ENCODE assay signal across 1 cellular context in genomic region chr6:26351544-26351953, GRCh38.
TF ChIP-seq lines count a peak whose summit lies in the region.

No MANE protein-coding gene starts in this region.

TF ChIP-seq in K562, 482 proteins besides CTCF, POLR2A, EP300 and RAD21 (continued from another document and continues in another):
- TF ChIP-seq RREB1 (CRISPR knock-in tag; IDR thresholded peaks at IDR 0.05): peak; percentile 75; the same call in 1 of the 2 replicates
- no peak for TF ChIP-seq PATZ1 (CRISPR knock-in tag; IDR thresholded peaks at IDR 0.05; ENCODE audit: borderline replicate concordance)
- no peak for TF ChIP-seq HMGXB4 (CRISPR knock-in tag; IDR thresholded peaks at IDR 0.05)
- TF ChIP-seq GTF2E2 (tag; IDR thresholded peaks at IDR 0.05): no peak
- peak in 1 of 2 experiments; percentile 92; a peak in 2 of 4 replicates for TF ChIP-seq HDAC1 (IDR thresholded peaks at IDR 0.05)
- TF ChIP-seq MCM3 (IDR thresholded peaks at IDR 0.05): no peak
- no peak for TF ChIP-seq ARID4B (CRISPR knock-in tag; IDR thresholded peaks at IDR 0.05)
- peak; percentile 98 for TF ChIP-seq JUND (IDR thresholded peaks at IDR 0.05; ENCODE audit: borderline replicate concordance, low read depth, low read length)
- peak; percentile 98 for TF ChIP-seq JUND (tag; IDR thresholded peaks at IDR 0.05; ENCODE audit: borderline replicate concordance, low read depth, low read length)
- TF ChIP-seq CAMTA2 (CRISPR knock-in tag; conservative IDR thresholded peaks at IDR 0.05): no peak
- TF ChIP-seq SOX6 (IDR thresholded peaks at IDR 0.05): peak; percentile 99
- no peak for TF ChIP-seq IRF9 (tag; IDR thresholded peaks at IDR 0.05)
- TF ChIP-seq BCOR (IDR thresholded peaks at IDR 0.05): no peak
- TF ChIP-seq MNT (conservative IDR thresholded peaks at IDR 0.05): peak in 1 of 2 experiments; percentile 39; a peak in 1 of 4 replicates
- peak; percentile 34; the same call in 1 of the 2 replicates for TF ChIP-seq ZBED1 (IDR thresholded peaks at IDR 0.05)
- no peak for TF ChIP-seq YBX1 (IDR thresholded peaks at IDR 0.05)
- no peak for TF ChIP-seq KDM2B (CRISPR knock-in tag; IDR thresholded peaks at IDR 0.05)
- peak; percentile 59 for TF ChIP-seq TAL1 (IDR thresholded peaks at IDR 0.05)
- no peak for TF ChIP-seq SMARCA5 (IDR thresholded peaks at IDR 0.05)
- TF ChIP-seq ZNF212 (CRISPR knock-in tag; IDR thresholded peaks at IDR 0.05): no peak
- TF ChIP-seq ZNF408 (CRISPR knock-in tag; IDR thresholded peaks at IDR 0.05; ENCODE audit: low read depth): no peak
- peak; percentile 84 to 85 for TF ChIP-seq KDM1A (IDR thresholded peaks at IDR 0.05)
- no peak for TF ChIP-seq SAP30 (IDR thresholded peaks at IDR 0.05; ENCODE audit: borderline replicate concordance, insufficient read depth, low read depth, low read length, poor library complexity, severe bottlenecking)
- peak in 1 of 2 experiments; percentile 65; a peak in 1 of 4 replicates for TF ChIP-seq FOXK2 (conservative IDR thresholded peaks at IDR 0.05 in 1 of 2, IDR thresholded peaks at IDR 0.05 in 1 of 2; ENCODE audit: low read depth in 2 of 2)
- TF ChIP-seq KDM4B (IDR thresholded peaks at IDR 0.05; ENCODE audit: borderline replicate concordance in 2 of 2, low read depth in 1 of 2): no peak
- no peak for TF ChIP-seq ASH1L (IDR thresholded peaks at IDR 0.05; ENCODE audit: borderline replicate concordance, low read depth, partially characterized antibody)
- no peak for TF ChIP-seq USF1 (CRISPR knock-in tag; IDR thresholded peaks at IDR 0.05)
- no peak for TF ChIP-seq EZH2 (IDR thresholded peaks at IDR 0.05; ENCODE audit: borderline replicate concordance, low read depth, low read length)
- TF ChIP-seq CUX1 (CRISPR knock-in tag; IDR thresholded peaks at IDR 0.05): no peak
